Comparison of ENCODE assay signal across 1 cellular context in the genomic region with DNA sequence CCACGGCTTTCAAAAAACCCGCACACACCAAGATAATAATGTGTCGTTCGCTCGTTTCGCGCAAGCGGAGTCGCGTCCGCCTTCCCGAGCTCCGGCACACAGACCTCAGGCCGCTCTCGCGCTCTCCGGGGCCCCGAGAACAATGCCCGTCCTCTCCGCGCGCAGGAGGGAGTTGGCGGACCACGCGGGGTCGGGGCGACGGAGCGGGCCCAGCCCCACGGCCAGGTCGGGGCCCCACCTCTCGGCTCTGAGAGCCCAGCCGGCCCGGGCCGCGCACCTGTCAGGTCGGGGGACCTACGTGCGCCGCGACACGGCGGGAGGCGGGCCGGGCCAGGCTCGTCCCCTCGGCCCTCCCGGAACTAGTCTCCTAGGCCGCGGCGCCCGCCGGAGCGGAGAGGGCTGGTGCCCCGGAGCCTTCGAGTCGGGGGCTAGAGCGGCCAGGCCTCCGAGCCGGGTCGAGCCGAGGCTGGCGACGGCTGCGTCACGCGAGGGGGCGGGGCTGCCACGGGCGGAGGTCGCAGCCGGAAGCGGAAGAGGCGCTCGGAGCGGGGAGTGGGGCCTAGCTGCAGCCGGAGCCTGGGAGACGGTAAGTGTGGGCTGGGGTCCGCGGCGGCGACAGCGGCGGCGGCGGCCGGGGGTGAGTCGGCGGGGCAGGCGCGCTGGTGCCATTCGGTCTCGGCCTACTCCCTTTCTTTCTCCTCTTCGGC.
A peak's percentile ranks its signal among the peaks of the same experiment; 100 is the strongest.
TF ChIP-seq lines count a peak whose summit lies in the region.

A gene (plus strand): TSS at position 524 of the 707 bp plus-strand sequence. CDS start 3,361 bp downstream, outside the sequence.

TF ChIP-seq in K562, 482 proteins besides CTCF, POLR2A, EP300 and RAD21 (continued from another document and continues in another):
- TF ChIP-seq, protein P1, sequence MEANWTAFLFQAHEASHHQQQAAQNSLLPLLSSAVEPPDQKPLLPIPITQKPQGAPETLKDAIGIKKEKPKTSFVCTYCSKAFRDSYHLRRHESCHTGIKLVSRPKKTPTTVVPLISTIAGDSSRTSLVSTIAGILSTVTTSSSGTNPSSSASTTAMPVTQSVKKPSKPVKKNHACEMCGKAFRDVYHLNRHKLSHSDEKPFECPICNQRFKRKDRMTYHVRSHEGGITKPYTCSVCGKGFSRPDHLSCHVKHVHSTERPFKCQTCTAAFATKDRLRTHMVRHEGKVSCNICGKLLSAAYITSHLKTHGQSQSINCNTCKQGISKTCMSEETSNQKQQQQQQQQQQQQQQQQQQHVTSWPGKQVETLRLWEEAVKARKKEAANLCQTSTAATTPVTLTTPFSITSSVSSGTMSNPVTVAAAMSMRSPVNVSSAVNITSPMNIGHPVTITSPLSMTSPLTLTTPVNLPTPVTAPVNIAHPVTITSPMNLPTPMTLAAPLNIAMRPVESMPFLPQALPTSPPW (CRISPR knock-in tag; IDR thresholded peaks at IDR 0.05): peak; percentile 84
- TF ChIP-seq, protein P2, sequence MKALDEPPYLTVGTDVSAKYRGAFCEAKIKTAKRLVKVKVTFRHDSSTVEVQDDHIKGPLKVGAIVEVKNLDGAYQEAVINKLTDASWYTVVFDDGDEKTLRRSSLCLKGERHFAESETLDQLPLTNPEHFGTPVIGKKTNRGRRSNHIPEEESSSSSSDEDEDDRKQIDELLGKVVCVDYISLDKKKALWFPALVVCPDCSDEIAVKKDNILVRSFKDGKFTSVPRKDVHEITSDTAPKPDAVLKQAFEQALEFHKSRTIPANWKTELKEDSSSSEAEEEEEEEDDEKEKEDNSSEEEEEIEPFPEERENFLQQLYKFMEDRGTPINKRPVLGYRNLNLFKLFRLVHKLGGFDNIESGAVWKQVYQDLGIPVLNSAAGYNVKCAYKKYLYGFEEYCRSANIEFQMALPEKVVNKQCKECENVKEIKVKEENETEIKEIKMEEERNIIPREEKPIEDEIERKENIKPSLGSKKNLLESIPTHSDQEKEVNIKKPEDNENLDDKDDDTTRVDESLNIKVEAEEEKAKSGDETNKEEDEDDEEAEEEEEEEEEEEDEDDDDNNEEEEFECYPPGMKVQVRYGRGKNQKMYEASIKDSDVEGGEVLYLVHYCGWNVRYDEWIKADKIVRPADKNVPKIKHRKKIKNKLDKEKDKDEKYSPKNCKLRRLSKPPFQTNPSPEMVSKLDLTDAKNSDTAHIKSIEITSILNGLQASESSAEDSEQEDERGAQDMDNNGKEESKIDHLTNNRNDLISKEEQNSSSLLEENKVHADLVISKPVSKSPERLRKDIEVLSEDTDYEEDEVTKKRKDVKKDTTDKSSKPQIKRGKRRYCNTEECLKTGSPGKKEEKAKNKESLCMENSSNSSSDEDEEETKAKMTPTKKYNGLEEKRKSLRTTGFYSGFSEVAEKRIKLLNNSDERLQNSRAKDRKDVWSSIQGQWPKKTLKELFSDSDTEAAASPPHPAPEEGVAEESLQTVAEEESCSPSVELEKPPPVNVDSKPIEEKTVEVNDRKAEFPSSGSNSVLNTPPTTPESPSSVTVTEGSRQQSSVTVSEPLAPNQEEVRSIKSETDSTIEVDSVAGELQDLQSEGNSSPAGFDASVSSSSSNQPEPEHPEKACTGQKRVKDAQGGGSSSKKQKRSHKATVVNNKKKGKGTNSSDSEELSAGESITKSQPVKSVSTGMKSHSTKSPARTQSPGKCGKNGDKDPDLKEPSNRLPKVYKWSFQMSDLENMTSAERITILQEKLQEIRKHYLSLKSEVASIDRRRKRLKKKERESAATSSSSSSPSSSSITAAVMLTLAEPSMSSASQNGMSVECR (CRISPR knock-in tag; IDR thresholded peaks at IDR 0.05): peak; percentile 95
- TF ChIP-seq, protein P3, sequence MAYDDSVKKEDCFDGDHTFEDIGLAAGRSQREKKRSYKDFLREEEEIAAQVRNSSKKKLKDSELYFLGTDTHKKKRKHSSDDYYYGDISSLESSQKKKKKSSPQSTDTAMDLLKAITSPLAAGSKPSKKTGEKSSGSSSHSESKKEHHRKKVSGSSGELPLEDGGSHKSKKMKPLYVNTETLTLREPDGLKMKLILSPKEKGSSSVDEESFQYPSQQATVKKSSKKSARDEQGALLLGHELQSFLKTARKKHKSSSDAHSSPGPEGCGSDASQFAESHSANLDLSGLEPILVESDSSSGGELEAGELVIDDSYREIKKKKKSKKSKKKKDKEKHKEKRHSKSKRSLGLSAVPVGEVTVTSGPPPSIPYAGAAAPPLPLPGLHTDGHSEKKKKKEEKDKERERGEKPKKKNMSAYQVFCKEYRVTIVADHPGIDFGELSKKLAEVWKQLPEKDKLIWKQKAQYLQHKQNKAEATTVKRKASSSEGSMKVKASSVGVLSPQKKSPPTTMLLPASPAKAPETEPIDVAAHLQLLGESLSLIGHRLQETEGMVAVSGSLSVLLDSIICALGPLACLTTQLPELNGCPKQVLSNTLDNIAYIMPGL (CRISPR knock-in tag; IDR thresholded peaks at IDR 0.05): peak; percentile 72; the same call in 1 of the 2 replicates
- TF ChIP-seq CREB1 (IDR thresholded peaks at IDR 0.05) (peak; percentile 94), CREB1 (CRISPR knock-in tag; IDR thresholded peaks at IDR 0.05) (peak; percentile 97), MBD2 (IDR thresholded peaks at IDR 0.05; ENCODE audit: borderline replicate concordance, low read depth) (peak; percentile 67; the same call in 1 of the 2 replicates), ZEB2 (IDR thresholded peaks at IDR 0.05) (peak; percentile 79), NRF1 (conservative IDR thresholded peaks at IDR 0.05 in 1 of 2, IDR thresholded peaks at IDR 0.05 in 1 of 2) (peak in 1 of 2 experiments; percentile 18; a peak in 2 of 4 replicates), SNIP1 (IDR thresholded peaks at IDR 0.05; ENCODE audit: low read depth) (peak; percentile 67; the same call in 1 of the 2 replicates), NEUROD1 (IDR thresholded peaks at IDR 0.05; ENCODE audit: borderline replicate concordance, low read depth, low read length, partially characterized antibody) (peak; percentile 61), MAFK (IDR thresholded peaks at IDR 0.05; ENCODE audit: low read length) (no peak), DACH1 (IDR thresholded peaks at IDR 0.05; ENCODE audit: partially characterized antibody) (no peak), SUPT5H (IDR thresholded peaks at IDR 0.05) (peak; percentile 72), TRIM24 (IDR thresholded peaks at IDR 0.05) (peak in 1 of 2 experiments; percentile 88; a peak in 2 of 4 replicates), POLR3A (IDR thresholded peaks at IDR 0.05; ENCODE audit: borderline replicate concordance, extremely low read depth, insufficient read depth, insufficient read length) (no peak), TEAD1 (CRISPR knock-in tag; IDR thresholded peaks at IDR 0.05) (peak in 1 of 2 experiments; percentile 76; a peak in 1 of 4 replicates), DPF2 (IDR thresholded peaks at IDR 0.05) (no peak), ATF7 (IDR thresholded peaks at IDR 0.05) (peak; percentile 90), MXI1 (IDR thresholded peaks at IDR 0.05; ENCODE audit: low read depth, low read length) (no peak; the same call in 1 of the 2 replicates), HNRNPLL (IDR thresholded peaks at IDR 0.05; ENCODE audit: low read depth, low read length, poor library complexity, severe bottlenecking) (peak; percentile 20), ZNF12 (CRISPR knock-in tag; IDR thresholded peaks at IDR 0.05) (peak; percentile 30; the same call in 1 of the 2 replicates), SIN3A (IDR thresholded peaks at IDR 0.05; ENCODE audit: borderline replicate concordance in 2 of 2, control insufficient read depth in 1 of 2, low read depth in 2 of 2, low read length in 2 of 2) (peak in 1 of 2 experiments; percentile 17; a peak in 2 of 4 replicates), TBL1XR1 (IDR thresholded peaks at IDR 0.05; ENCODE audit: low read length in 2 of 2) (peak in 1 of 2 experiments; percentile 38; a peak in 1 of 4 replicates), SMAD1 (IDR thresholded peaks at IDR 0.05; ENCODE audit: low read depth, low read length, partially characterized antibody) (peak; percentile 59), GTF2E2 (tag; IDR thresholded peaks at IDR 0.05) (peak; percentile 87), PHB (CRISPR knock-in tag; IDR thresholded peaks at IDR 0.05) (no peak), HMGN3 (IDR thresholded peaks at IDR 0.05; ENCODE audit: borderline replicate concordance, extremely low read depth, insufficient read length, low read depth, low read length) (peak; percentile 55), KAT2B (IDR thresholded peaks at IDR 0.05; ENCODE audit: low read depth, low read length) (no peak)
- TF ChIP-seq, protein P4, sequence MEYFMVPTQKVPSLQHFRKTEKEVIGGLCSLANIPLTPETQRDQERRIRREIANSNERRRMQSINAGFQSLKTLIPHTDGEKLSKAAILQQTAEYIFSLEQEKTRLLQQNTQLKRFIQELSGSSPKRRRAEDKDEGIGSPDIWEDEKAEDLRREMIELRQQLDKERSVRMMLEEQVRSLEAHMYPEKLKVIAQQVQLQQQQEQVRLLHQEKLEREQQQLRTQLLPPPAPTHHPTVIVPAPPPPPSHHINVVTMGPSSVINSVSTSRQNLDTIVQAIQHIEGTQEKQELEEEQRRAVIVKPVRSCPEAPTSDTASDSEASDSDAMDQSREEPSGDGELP (CRISPR knock-in tag; IDR thresholded peaks at IDR 0.05; ENCODE audit: borderline replicate concordance): peak; percentile 80
- TF ChIP-seq, protein P5, sequence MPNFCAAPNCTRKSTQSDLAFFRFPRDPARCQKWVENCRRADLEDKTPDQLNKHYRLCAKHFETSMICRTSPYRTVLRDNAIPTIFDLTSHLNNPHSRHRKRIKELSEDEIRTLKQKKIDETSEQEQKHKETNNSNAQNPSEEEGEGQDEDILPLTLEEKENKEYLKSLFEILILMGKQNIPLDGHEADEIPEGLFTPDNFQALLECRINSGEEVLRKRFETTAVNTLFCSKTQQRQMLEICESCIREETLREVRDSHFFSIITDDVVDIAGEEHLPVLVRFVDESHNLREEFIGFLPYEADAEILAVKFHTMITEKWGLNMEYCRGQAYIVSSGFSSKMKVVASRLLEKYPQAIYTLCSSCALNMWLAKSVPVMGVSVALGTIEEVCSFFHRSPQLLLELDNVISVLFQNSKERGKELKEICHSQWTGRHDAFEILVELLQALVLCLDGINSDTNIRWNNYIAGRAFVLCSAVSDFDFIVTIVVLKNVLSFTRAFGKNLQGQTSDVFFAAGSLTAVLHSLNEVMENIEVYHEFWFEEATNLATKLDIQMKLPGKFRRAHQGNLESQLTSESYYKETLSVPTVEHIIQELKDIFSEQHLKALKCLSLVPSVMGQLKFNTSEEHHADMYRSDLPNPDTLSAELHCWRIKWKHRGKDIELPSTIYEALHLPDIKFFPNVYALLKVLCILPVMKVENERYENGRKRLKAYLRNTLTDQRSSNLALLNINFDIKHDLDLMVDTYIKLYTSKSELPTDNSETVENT (CRISPR knock-in tag; IDR thresholded peaks at IDR 0.05): peak; percentile 98
- TF ChIP-seq, protein P6, sequence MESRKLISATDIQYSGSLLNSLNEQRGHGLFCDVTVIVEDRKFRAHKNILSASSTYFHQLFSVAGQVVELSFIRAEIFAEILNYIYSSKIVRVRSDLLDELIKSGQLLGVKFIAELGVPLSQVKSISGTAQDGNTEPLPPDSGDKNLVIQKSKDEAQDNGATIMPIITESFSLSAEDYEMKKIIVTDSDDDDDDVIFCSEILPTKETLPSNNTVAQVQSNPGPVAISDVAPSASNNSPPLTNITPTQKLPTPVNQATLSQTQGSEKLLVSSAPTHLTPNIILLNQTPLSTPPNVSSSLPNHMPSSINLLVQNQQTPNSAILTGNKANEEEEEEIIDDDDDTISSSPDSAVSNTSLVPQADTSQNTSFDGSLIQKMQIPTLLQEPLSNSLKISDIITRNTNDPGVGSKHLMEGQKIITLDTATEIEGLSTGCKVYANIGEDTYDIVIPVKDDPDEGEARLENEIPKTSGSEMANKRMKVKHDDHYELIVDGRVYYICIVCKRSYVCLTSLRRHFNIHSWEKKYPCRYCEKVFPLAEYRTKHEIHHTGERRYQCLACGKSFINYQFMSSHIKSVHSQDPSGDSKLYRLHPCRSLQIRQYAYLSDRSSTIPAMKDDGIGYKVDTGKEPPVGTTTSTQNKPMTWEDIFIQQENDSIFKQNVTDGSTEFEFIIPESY (CRISPR knock-in tag; IDR thresholded peaks at IDR 0.05): peak; percentile 34; the same call in 1 of the 2 replicates
- TF ChIP-seq, protein P7, sequence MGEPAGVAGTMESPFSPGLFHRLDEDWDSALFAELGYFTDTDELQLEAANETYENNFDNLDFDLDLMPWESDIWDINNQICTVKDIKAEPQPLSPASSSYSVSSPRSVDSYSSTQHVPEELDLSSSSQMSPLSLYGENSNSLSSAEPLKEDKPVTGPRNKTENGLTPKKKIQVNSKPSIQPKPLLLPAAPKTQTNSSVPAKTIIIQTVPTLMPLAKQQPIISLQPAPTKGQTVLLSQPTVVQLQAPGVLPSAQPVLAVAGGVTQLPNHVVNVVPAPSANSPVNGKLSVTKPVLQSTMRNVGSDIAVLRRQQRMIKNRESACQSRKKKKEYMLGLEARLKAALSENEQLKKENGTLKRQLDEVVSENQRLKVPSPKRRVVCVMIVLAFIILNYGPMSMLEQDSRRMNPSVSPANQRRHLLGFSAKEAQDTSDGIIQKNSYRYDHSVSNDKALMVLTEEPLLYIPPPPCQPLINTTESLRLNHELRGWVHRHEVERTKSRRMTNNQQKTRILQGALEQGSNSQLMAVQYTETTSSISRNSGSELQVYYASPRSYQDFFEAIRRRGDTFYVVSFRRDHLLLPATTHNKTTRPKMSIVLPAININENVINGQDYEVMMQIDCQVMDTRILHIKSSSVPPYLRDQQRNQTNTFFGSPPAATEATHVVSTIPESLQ (CRISPR knock-in tag; IDR thresholded peaks at IDR 0.05): peak; percentile 36
- TF ChIP-seq, protein P8, sequence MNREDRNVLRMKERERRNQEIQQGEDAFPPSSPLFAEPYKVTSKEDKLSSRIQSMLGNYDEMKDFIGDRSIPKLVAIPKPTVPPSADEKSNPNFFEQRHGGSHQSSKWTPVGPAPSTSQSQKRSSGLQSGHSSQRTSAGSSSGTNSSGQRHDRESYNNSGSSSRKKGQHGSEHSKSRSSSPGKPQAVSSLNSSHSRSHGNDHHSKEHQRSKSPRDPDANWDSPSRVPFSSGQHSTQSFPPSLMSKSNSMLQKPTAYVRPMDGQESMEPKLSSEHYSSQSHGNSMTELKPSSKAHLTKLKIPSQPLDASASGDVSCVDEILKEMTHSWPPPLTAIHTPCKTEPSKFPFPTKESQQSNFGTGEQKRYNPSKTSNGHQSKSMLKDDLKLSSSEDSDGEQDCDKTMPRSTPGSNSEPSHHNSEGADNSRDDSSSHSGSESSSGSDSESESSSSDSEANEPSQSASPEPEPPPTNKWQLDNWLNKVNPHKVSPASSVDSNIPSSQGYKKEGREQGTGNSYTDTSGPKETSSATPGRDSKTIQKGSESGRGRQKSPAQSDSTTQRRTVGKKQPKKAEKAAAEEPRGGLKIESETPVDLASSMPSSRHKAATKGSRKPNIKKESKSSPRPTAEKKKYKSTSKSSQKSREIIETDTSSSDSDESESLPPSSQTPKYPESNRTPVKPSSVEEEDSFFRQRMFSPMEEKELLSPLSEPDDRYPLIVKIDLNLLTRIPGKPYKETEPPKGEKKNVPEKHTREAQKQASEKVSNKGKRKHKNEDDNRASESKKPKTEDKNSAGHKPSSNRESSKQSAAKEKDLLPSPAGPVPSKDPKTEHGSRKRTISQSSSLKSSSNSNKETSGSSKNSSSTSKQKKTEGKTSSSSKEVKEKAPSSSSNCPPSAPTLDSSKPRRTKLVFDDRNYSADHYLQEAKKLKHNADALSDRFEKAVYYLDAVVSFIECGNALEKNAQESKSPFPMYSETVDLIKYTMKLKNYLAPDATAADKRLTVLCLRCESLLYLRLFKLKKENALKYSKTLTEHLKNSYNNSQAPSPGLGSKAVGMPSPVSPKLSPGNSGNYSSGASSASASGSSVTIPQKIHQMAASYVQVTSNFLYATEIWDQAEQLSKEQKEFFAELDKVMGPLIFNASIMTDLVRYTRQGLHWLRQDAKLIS (CRISPR knock-in tag; IDR thresholded peaks at IDR 0.05): peak; percentile 81
